Comparison of ENCODE assay signal across 15 cellular contexts in the genomic region with DNA sequence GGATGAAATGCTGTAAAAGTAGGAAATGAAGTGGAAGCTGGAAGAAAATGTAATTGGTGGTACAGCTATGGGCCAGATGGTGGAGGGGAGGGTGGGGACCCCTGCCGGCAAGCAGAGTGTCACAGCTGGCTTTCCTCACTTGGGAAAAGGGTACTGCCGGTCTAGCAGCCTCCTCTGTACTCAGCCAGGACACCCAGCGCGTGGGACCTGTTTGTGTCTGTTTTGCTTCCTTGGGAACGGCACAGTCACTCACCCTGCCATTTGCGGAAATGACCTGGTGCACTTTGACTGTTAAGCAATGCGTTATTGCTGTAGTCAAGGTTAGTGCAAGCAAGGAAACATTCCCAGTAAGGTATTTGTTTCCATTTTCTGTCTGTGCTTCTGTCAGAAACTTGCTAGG. TPM values are rescaled to one million over a fixed set of nuclear protein-coding genes. Genes with fewer than 3 reads are reported as not detected.
DNase-seq lines count a peak whose midpoint lies in the region; ATAC-seq and TF ChIP-seq lines count a peak whose summit lies in the region.
"Had no signal": no experiment of that assay in that cellular context is flagged by ENCODE, and none has a peak within 500 bp of the region (broad histone marks: within the 10 kb centered on the region; RNA-seq: fewer than 3 reads in every experiment).

No MANE protein-coding gene starts in this region.

- H3K4me1 Mint-ChIP-seq in WTC11, result no peaks in the 10 kb centered on the region; the same call in 1 of the 2 replicates
- H3K4me1 Mint-ChIP-seq: CD4-positive, CD25-positive, alpha-beta regulatory T cell had no signal

- H3K27me3 ChIP-seq in hepatocyte (no peaks in the 10 kb centered on the region), GM23248 (replicated peaks; ENCODE audit: insufficient read depth) (no peaks in the 10 kb centered on the region)

- H3K4me3 ChIP-seq in hepatocyte, result no peak overlapping the region
- no peak overlapping the region for H3K4me3 ChIP-seq in GM23248

- no peak overlapping the region for H3K27ac Mint-ChIP-seq in WTC11
- H3K27ac Mint-ChIP-seq: activated T-cell treated with anti-CD3 and anti-CD28 coated beads, Interleukin-2, amount 50 U/mL, for 72 hours; CD4-positive, CD25-positive, alpha-beta regulatory T cell had no signal

- H3K36me3 Mint-ChIP-seq in WTC11, result no peaks in the 10 kb centered on the region
- H3K36me3 Mint-ChIP-seq: CD4-positive, CD25-positive, alpha-beta regulatory T cell had no signal

- in situ Hi-C loops in GM23248 (cut with MboI), result no loop called here

- POLR2A ChIA-PET in WTC11 (lab: Charles Lee), result no interaction called here

- H4K20me1 ChIP-seq in hepatocyte (ENCODE audit: insufficient read depth, poor library complexity, severe bottlenecking), result no peaks in the 10 kb centered on the region
- no peaks in the 10 kb centered on the region for H4K20me1 ChIP-seq in GM23248 (ENCODE audit: insufficient read depth)

- peaks cover 79% of the 10 kb centered on the region for H3K27me3 Mint-ChIP-seq in WTC11 (ENCODE audit: low read depth)

- H3K4me3 Mint-ChIP-seq in WTC11, result no peak overlapping the region
- H3K4me3 Mint-ChIP-seq: activated T-cell treated with anti-CD3 and anti-CD28 coated beads, Interleukin-2, amount 50 U/mL, for 72 hours; CD4-positive, CD25-positive, alpha-beta regulatory T cell had no signal

- H3K27ac ChIP-seq in hepatocyte (peak overlapping the region; percentile 77), GM23248 (no peak overlapping the region)
- H3K27ac ChIP-seq: KMS-11, parathyroid adenoma had no signal

- peak; percentile 83 for ATAC-seq in WTC11
- no peak for ATAC-seq in stimulated activated naive CD8-positive, alpha-beta T cell treated with anti-CD3 and anti-CD28 coated beads, Interleukin-15, Interleukin-2, amounts not matched to agents 100 U/mL and 50 U/mL, for 24 hours
- no peak for ATAC-seq in HG03139 (IDR thresholded peaks at IDR 0.05; ENCODE audit: unreplicated experiment)
- ATAC-seq: activated T-cell treated with anti-CD3 and anti-CD28 coated beads, Interleukin-2, amount 50 U/mL, for 72 hours had no signal

- H3K9ac ChIP-seq in GM23248, result no peak overlapping the region
- H3K9ac ChIP-seq: KMS-11, parathyroid adenoma had no signal

- H3F3A ChIP-seq in GM23248 (ENCODE audit: insufficient read depth), result no peaks in the 10 kb centered on the region

- peak; percentile 26 for DNase-seq in ELF-1 (ENCODE audit: low read depth, low spot score)
- DNase-seq in WTC11 (ENCODE audit: low spot score), result peak; percentile 44
- DNase-seq in hepatocyte (ENCODE audit: low spot score), result peak; percentile 77
- peak; percentile 81 for DNase-seq in posterior vena cava (ENCODE audit: low spot score)
- DNase-seq in stimulated activated naive CD8-positive, alpha-beta T cell treated with anti-CD3 and anti-CD28 coated beads, Interleukin-15, Interleukin-2, amounts not matched to agents 100 U/mL and 50 U/mL, for 24 hours, result no peak
- DNase-seq in dermis blood vessel endothelial cell, result no peak
- DNase-seq in GM23248, result no peak
- DNase-seq: activated T-cell treated with anti-CD3 and anti-CD28 coated beads, Interleukin-2, amount 50 U/mL, for 72 hours; CD4-positive, CD25-positive, alpha-beta regulatory T cell; NK-92 treated with Interleukin-12 subunit alpha and Interleukin-12 subunit beta, amount 100 ng/mL, for 24 hours; T-helper 9 cell had no signal

- 40% methylated on average over 7 of the region's 7 CpGs for WGBS in hepatocyte (ENCODE audit: low lambda C conversion rate, missing lambda C conversion rate)
- 29 to 30% methylated on average over 7 of the region's 7 CpGs for WGBS in GM23248 (ENCODE audit: low coverage in 1 of 2, low lambda C conversion rate in 2 of 2, missing lambda C conversion rate in 2 of 2), 2 experiments

- H3K79me2 ChIP-seq in hepatocyte (no peaks in the 10 kb centered on the region), GM23248 (ENCODE audit: insufficient read depth) (no peaks in the 10 kb centered on the region)
- H3K79me2 ChIP-seq: parathyroid adenoma had no signal

- TF ChIP-seq CTCF in WTC11 (IDR thresholded peaks at IDR 0.05) (no peak), hepatocyte (IDR thresholded peaks at IDR 0.05; ENCODE audit: poor library complexity) (peak; percentile 9)

- peak overlapping the region; percentile 41 for H3K4me2 ChIP-seq in hepatocyte
- H3K4me2 ChIP-seq in GM23248 (ENCODE audit: unreplicated experiment), result no peak overlapping the region
- H3K4me2 ChIP-seq: KMS-11 had no signal

- H3K9me3 Mint-ChIP-seq in WTC11, result no peaks in the 10 kb centered on the region
- H3K9me3 Mint-ChIP-seq: activated T-cell treated with anti-CD3 and anti-CD28 coated beads, Interleukin-2, amount 50 U/mL, for 72 hours had no signal

- H3K9me3 ChIP-seq in hepatocyte (ENCODE audit: low read depth) (no peaks in the 10 kb centered on the region), GM23248 (ENCODE audit: low read depth) (no peaks in the 10 kb centered on the region)

- H3K4me1 ChIP-seq in hepatocyte (ENCODE audit: insufficient read depth), result no peaks in the 10 kb centered on the region
- H3K4me1 ChIP-seq in GM23248 (ENCODE audit: insufficient read depth), result no peaks in the 10 kb centered on the region
- H3K4me1 ChIP-seq: parathyroid adenoma had no signal

- no peaks in the 10 kb centered on the region for H3K36me3 ChIP-seq in hepatocyte (replicated peaks; ENCODE audit: insufficient read depth, low read depth)
- no peaks in the 10 kb centered on the region for H3K36me3 ChIP-seq in GM23248 (ENCODE audit: low read depth)

- intact Hi-C loops in posterior vena cava (cut with DNase I), result no loop called here

- H3K9me2 ChIP-seq in hepatocyte (replicated peaks; ENCODE audit: insufficient read depth) (no peaks in the 10 kb centered on the region), GM23248 (ENCODE audit: insufficient read depth) (no peaks in the 10 kb centered on the region)

- no peak overlapping the region for H2AFZ ChIP-seq in hepatocyte
- H2AFZ ChIP-seq in GM23248, result no peak overlapping the region
- H2AFZ ChIP-seq: parathyroid adenoma had no signal

- CTCF ChIA-PET in WTC11 (lab: Charles Lee), result interaction anchor here (0.8 to 1.1 kb wide), 7 partner anchors 11 to 113 kb away, joined by 3 to 7 read pairs (median 3); partner anchors contain the start of gene TMEM252

TF ChIP-seq in WTC11, 78 proteins besides CTCF, POLR2A, EP300 and RAD21:
- TF ChIP-seq AFF4 (CRISPR knock-in tag; IDR thresholded peaks at IDR 0.05; ENCODE audit: borderline replicate concordance) (no peak), ZNF423 (CRISPR knock-in tag; IDR thresholded peaks at IDR 0.05) (no peak), JAZF1 (CRISPR knock-in tag; IDR thresholded peaks at IDR 0.05) (no peak), FOXK1 (CRISPR knock-in tag; IDR thresholded peaks at IDR 0.05) (no peak)

RNA-seq across cellular contexts. Expression of gene TMEM252, which starts 10.1 kb away (rescaled TPM):
- not detected in 3 replicates for total RNA-seq in WTC11 (2021)
- total RNA-seq in hepatocyte, result 0.16 TPM in 1 of 2 replicates, not detected in the other
- polyA plus RNA-seq in hepatocyte, result 0.16 and 0.41 TPM in 2 replicates
- not detected for total RNA-seq in posterior vena cava
- 0.51 TPM in 1 of 2 replicates, not detected in the other for total RNA-seq in dermis blood vessel endothelial cell
- total RNA-seq in GM23248 (2014; rRNA removed; shearing (Covaris generic)), result not detected in 2 replicates
- polyA plus RNA-seq in GM23248 (2016; fragmentation: Nextera tagmentation; extraction: Ambion mirVana), result not detected in 2 replicates
- total RNA-seq: activated T-cell treated with anti-CD3 and anti-CD28 coated beads, Interleukin-2, amount 50 U/mL, for 72 hours; CD4-positive, CD25-positive, alpha-beta regulatory T cell; cerebellum had no signal
- polyA plus RNA-seq: CD4-positive, CD25-positive, alpha-beta regulatory T cell had no signal

Comparison
In these comparisons a context has a peak if more than half of its experiments do, and no peak if none do; other contexts are left out.
1. DNase-seq: peak in ELF-1 (single experiment), WTC11 (single experiment), hepatocyte (single experiment) and posterior vena cava (single experiment); none in stimulated activated naive CD8-positive, alpha-beta T cell treated with anti-CD3 and anti-CD28 coated beads, Interleukin-15, Interleukin-2, amounts not matched to agents 100 U/mL and 50 U/mL, for 24 hours (single experiment), dermis blood vessel endothelial cell (single experiment) and GM23248 (single experiment).